8 cellular contexts compared by ENCODE assay signal in genomic region chr13:45340422-45341033, GRCh38. TPM values are rescaled to one million over a fixed set of nuclear protein-coding genes. Genes with fewer than 3 reads are reported as not detected.
DNase-seq lines count a peak whose midpoint lies in the region; ATAC-seq, FAIRE-seq and TF ChIP-seq lines count a peak whose summit lies in the region.

No MANE protein-coding gene starts in this region.

- no peaks in the 10 kb centered on the region for H3K9me3 ChIP-seq in ascending aorta
- no peaks in the 10 kb centered on the region for H3K9me3 ChIP-seq in right cardiac atrium (ENCODE audit: control insufficient read depth, low read length)

- intact Hi-C loops in ascending aorta (cut with DNase I) = loop anchor here (1.0 to 10.0 kb wide), 5 partner anchors 11 to 423 kb away; partner anchors contain the start of genes COG3 and SLC25A30
- intact Hi-C loops in right cardiac atrium (cut with DNase I) = no loop called here

- WGBS in right cardiac atrium = under 1% methylated on average over 64 of the region's 64 CpGs

- no peak for FAIRE-seq in urothelium cell line (lab: Jason Lieb, UNC)

- TF ChIP-seq CTCF in GM12865 (IDR thresholded peaks at IDR 0.05; ENCODE audit: insufficient read depth, low read depth, low read length, missing control alignments) (peak; percentile 55), ascending aorta (IDR thresholded peaks at IDR 0.05) (peak; percentile 42 to 84 (median 46))

- peaks cover 51 to 56% of the 10 kb centered on the region in 2 donors for H3K36me3 ChIP-seq in ascending aorta

- H3K27ac ChIP-seq in ascending aorta (peak overlapping the region; percentile 99 to 100), right cardiac atrium (ENCODE audit: low read length) (peak overlapping the region; percentile 99)

- H3K4me1 ChIP-seq in ascending aorta (peaks cover 6 to 35% of the 10 kb centered on the region in 2 donors), right cardiac atrium (ENCODE audit: control insufficient read depth, insufficient read depth, low read length) (peaks cover 7% of the 10 kb centered on the region)

- H3K4me3 ChIP-seq in GM12865 (ENCODE audit: low read depth, low read length) = peak overlapping the region; percentile 86
- peak overlapping the region; percentile 90 to 93 for H3K4me3 ChIP-seq in ascending aorta
- peak overlapping the region; percentile 91 for H3K4me3 ChIP-seq in right cardiac atrium (ENCODE audit: low read length)

- DNase-seq in GM12865 (ENCODE audit: low read depth) (peak; percentile 85), NCI-H1048 (lab: John Stamatoyannopoulos, UW) (peak; percentile 40), T-helper 2 cell (peak; percentile 51 to 87 (median 73)), ascending aorta (ENCODE audit: low spot score in 2 of 2) (peak; percentile 69 to 96), right cardiac atrium (peak; percentile 93 to 97 (median 97)), putamen (ENCODE audit: low spot score) (peak; percentile 92), urothelium cell line (ENCODE audit: low spot score) (peak; percentile 66)

- peak; percentile 38 for ATAC-seq in HG02571 (IDR thresholded peaks at IDR 0.05; ENCODE audit: unreplicated experiment)
- peak; percentile 76 to 83 for ATAC-seq in right cardiac atrium

- H3K27me3 ChIP-seq in ascending aorta (no peaks in the 10 kb centered on the region), right cardiac atrium (ENCODE audit: control insufficient read depth, insufficient read depth) (no peaks in the 10 kb centered on the region)

RNA-seq across cellular contexts. Expression of gene TPT1, which starts 0.5 kb away (rescaled TPM):
- total RNA-seq in ascending aorta (2,079 TPM), right cardiac atrium (1,000 to 10,000 TPM; 3,534 to 4,755 (median 4,285) TPM)
- 8,085 TPM for polyA plus RNA-seq in right cardiac atrium

Comparison
In these comparisons a context has a peak if more than half of its experiments do, and no peak if none do; other contexts are left out.
1. Peak in every context shown above with its lines: DNase-seq, ATAC-seq, H3K4me3 ChIP-seq and H3K27ac ChIP-seq.
2. DNase-seq: peak in every context shown above with its lines; median percentile 97 in right cardiac atrium; 92 in putamen; 85 in GM12865; 82 in ascending aorta; 73 in T-helper 2 cell; 66 in urothelium cell line; 40 in NCI-H1048.